In the genomic region with DNA sequence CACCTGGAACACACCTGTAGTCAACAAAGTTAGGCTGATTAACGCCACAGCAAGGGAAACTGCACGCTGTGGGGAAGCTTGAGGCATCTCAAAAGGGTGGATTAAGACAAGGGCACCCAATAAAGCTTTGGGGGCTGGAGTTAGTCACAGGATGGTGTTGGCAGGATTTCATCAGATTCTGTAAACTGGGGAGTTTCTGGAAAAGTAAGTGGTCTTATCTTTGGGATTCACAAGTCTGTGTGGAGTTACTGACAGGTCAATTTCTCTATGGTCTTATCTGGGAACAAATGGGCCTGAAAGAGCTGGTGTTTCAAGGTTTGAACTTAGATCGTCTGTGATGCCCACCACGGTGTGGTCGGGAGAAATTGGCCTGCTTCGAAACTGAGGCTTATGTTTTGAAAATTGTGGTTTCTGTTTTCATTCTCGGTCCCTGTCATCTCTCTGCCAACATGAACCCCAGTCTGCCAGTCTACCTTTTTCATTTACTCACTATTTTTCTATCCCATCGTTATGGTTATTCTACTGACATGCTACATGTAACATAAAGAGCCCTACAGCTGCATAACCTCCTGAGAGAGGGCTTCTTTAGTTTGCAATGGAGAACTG, we compare ENCODE assay signal across 12 cellular contexts. TPM values are rescaled to one million over a fixed set of nuclear protein-coding genes. Genes with fewer than 3 reads are reported as not detected.
DNase-seq lines count a peak whose midpoint lies in the region; ATAC-seq and TF ChIP-seq lines count a peak whose summit lies in the region.
"Had no signal": no experiment of that assay in that cellular context is flagged by ENCODE, and none has a peak within 500 bp of the region (broad histone marks: within the 10 kb centered on the region; RNA-seq: fewer than 3 reads in every experiment).

No MANE protein-coding gene starts in this region.

- H3K36me3 ChIP-seq in SK-N-SH (replicated peaks in 1 of 2; ENCODE audit: control insufficient read depth in 1 of 2, insufficient read depth in 2 of 2, low read length in 1 of 2) (no peaks in the 10 kb centered on the region), suprapubic skin (no peaks in the 10 kb centered on the region)
- H3K36me3 ChIP-seq: breast epithelium had no signal

- TF ChIP-seq CTCF in SK-N-SH (IDR thresholded peaks at IDR 0.05): no peak
- TF ChIP-seq CTCF in suprapubic skin (IDR thresholded peaks at IDR 0.05): no peak

- WGBS in SK-N-SH (ENCODE audit: low lambda C conversion rate): 43% methylated on average over 8 of the region's 8 CpGs
- 86% methylated on average over 8 of the region's 8 CpGs for WGBS in suprapubic skin

- no peak for ATAC-seq in SK-N-SH treated with all-trans-retinoic acid at 6 μM for 48 hours
- peak; percentile 58 for ATAC-seq in GM21367 (IDR thresholded peaks at IDR 0.05; ENCODE audit: unreplicated experiment)
- peak; percentile 63 for ATAC-seq in activated CD8-positive, alpha-beta T cell treated with anti-CD3 and anti-CD28 coated beads, Interleukin-2, amount 10 ng/mL, durations not matched to agents 7 days and 5 days
- peak; percentile 75 to 79 for ATAC-seq in natural killer cell treated with Interleukin-12 subunit alpha and Interleukin-12 subunit beta and Interleukin-15 and Interleukin-18, amount 100 ng/mL, for 72 hours
- ATAC-seq in HG03378 (IDR thresholded peaks at IDR 0.05; ENCODE audit: unreplicated experiment): no peak
- ATAC-seq: T-helper 17 cell had no signal

- H3K9me2 ChIP-seq in SK-N-SH: no peaks in the 10 kb centered on the region

- no peaks in the 10 kb centered on the region for H3K27me3 Mint-ChIP-seq in activated CD8-positive, alpha-beta T cell treated with anti-CD3 and anti-CD28 coated beads, Interleukin-2, amount 10 ng/mL, durations not matched to agents 7 days and 5 days (ENCODE audit: low read depth)
- H3K27me3 Mint-ChIP-seq in natural killer cell treated with Interleukin-12 subunit alpha and Interleukin-12 subunit beta and Interleukin-15 and Interleukin-18, amount 100 ng/mL, for 72 hours: no peaks in the 10 kb centered on the region

- TF ChIP-seq EP300 in SK-N-SH (IDR thresholded peaks at IDR 0.05; ENCODE audit: borderline replicate concordance in 1 of 2, low read depth in 1 of 2, low read length in 1 of 2): no peak
- TF ChIP-seq EP300 in suprapubic skin (IDR thresholded peaks at IDR 0.05): no peak

- no peak overlapping the region for H3K27ac ChIP-seq in SK-N-SH (ENCODE audit: low read depth in 2 of 2, low read length in 1 of 2)
- H3K27ac ChIP-seq in suprapubic skin: no peak overlapping the region
- H3K27ac ChIP-seq: breast epithelium had no signal

- H3K79me2 ChIP-seq in SK-N-SH (ENCODE audit: insufficient read depth): no peaks in the 10 kb centered on the region

- H3K9me3 ChIP-seq in SK-N-SH (no peaks in the 10 kb centered on the region), suprapubic skin (no peaks in the 10 kb centered on the region)
- H3K9me3 ChIP-seq: breast epithelium had no signal

- peak overlapping the region; percentile 47 for H3K4me3 Mint-ChIP-seq in activated CD8-positive, alpha-beta T cell treated with anti-CD3 and anti-CD28 coated beads, Interleukin-2, amount 10 ng/mL, durations not matched to agents 7 days and 5 days
- peak overlapping the region; percentile 82 for H3K4me3 Mint-ChIP-seq in natural killer cell treated with Interleukin-12 subunit alpha and Interleukin-12 subunit beta and Interleukin-15 and Interleukin-18, amount 100 ng/mL, for 72 hours
- H3K4me3 Mint-ChIP-seq: T-helper 17 cell had no signal

- CTCF ChIA-PET in SK-N-SH (lab: Yijun Ruan, JAX): interaction anchor here (0.8 to 1.4 kb wide), 7 partner anchors 8 to 275 kb away, joined by 3 to 9 read pairs (median 4); no protein-coding TSS in a partner anchor
- CTCF ChIA-PET in activated CD8-positive, alpha-beta T cell treated with anti-CD3 and anti-CD28 coated beads, Interleukin-2, amount 10 ng/mL, durations not matched to agents 7 days and 5 days (lab: Charles Lee): interaction anchor here (0.7 to 1.8 kb wide), 11 partner anchors 8 to 241 kb away, joined by 3 to 6 read pairs (median 4); a partner anchor contains a TSS

- no peaks in the 10 kb centered on the region for H4K20me1 ChIP-seq in SK-N-SH (ENCODE audit: insufficient read depth)

- H3F3A ChIP-seq in SK-N-SH (replicated peaks; ENCODE audit: insufficient read depth): no peaks in the 10 kb centered on the region

- no peak overlapping the region for H3K9ac ChIP-seq in SK-N-SH

- TF ChIP-seq RAD21 in SK-N-SH (IDR thresholded peaks at IDR 0.05; ENCODE audit: low read length): no peak

- 0 out of 2 replicates have a peak overlapping the region, but pooled peaks have one; percentile 23 for H3K4me2 ChIP-seq in SK-N-SH

- H2AFZ ChIP-seq in SK-N-SH (ENCODE audit: low read depth): no peak overlapping the region

- peaks cover 37% of the 10 kb centered on the region for H3K4me1 Mint-ChIP-seq in activated CD8-positive, alpha-beta T cell treated with anti-CD3 and anti-CD28 coated beads, Interleukin-2, amount 10 ng/mL, durations not matched to agents 7 days and 5 days (ENCODE audit: low read depth)
- peaks cover 52 to 65% of the 10 kb centered on the region in 2 donors for H3K4me1 Mint-ChIP-seq in natural killer cell treated with Interleukin-12 subunit alpha and Interleukin-12 subunit beta and Interleukin-15 and Interleukin-18, amount 100 ng/mL, for 72 hours (ENCODE audit: low read depth in 2 of 2)

- H3K4me1 ChIP-seq in SK-N-SH (ENCODE audit: control insufficient read depth in 1 of 2, insufficient read depth in 2 of 2, low read depth in 1 of 2, low read length in 1 of 2): no peaks in the 10 kb centered on the region
- no peaks in the 10 kb centered on the region for H3K4me1 ChIP-seq in suprapubic skin
- H3K4me1 ChIP-seq: breast epithelium had no signal

- TF ChIP-seq POLR2A in suprapubic skin (IDR thresholded peaks at IDR 0.05): no peak

- peaks cover 9% of the 10 kb centered on the region for H3K36me3 Mint-ChIP-seq in activated CD8-positive, alpha-beta T cell treated with anti-CD3 and anti-CD28 coated beads, Interleukin-2, amount 10 ng/mL, durations not matched to agents 7 days and 5 days (ENCODE audit: low read depth)
- peaks cover 21% of the 10 kb centered on the region for H3K36me3 Mint-ChIP-seq in natural killer cell treated with Interleukin-12 subunit alpha and Interleukin-12 subunit beta and Interleukin-15 and Interleukin-18, amount 100 ng/mL, for 72 hours

- no peak for DNase-seq in SK-N-SH
- peak; percentile 35 for DNase-seq in activated CD8-positive, alpha-beta T cell treated with anti-CD3 and anti-CD28 coated beads, Interleukin-2, amount 10 ng/mL, durations not matched to agents 7 days and 5 days
- no peak for DNase-seq in natural killer cell treated with Interleukin-12 subunit alpha and Interleukin-12 subunit beta and Interleukin-15 and Interleukin-18, amount 100 ng/mL, for 72 hours (ENCODE audit: low spot score)
- DNase-seq in stimulated activated naive CD4-positive, alpha-beta T cell treated with Interleukin-2 at 50 U/mL for 16 hours (lab: John Stamatoyannopoulos, UW): no peak
- no peak for DNase-seq in suprapubic skin (ENCODE audit: low spot score in 2 of 2)
- DNase-seq: erythroblast, NCI-H2029, T-helper 17 cell had no signal

- peaks cover 6% of the 10 kb centered on the region for H3K9me3 Mint-ChIP-seq in activated CD8-positive, alpha-beta T cell treated with anti-CD3 and anti-CD28 coated beads, Interleukin-2, amount 10 ng/mL, durations not matched to agents 7 days and 5 days (ENCODE audit: insufficient read depth)
- H3K9me3 Mint-ChIP-seq in natural killer cell treated with Interleukin-12 subunit alpha and Interleukin-12 subunit beta and Interleukin-15 and Interleukin-18, amount 100 ng/mL, for 72 hours: peaks cover 3% of the 10 kb centered on the region

- H3K27ac Mint-ChIP-seq in activated CD8-positive, alpha-beta T cell treated with anti-CD3 and anti-CD28 coated beads, Interleukin-2, amount 10 ng/mL, durations not matched to agents 7 days and 5 days: peak overlapping the region; percentile 79
- H3K27ac Mint-ChIP-seq in natural killer cell treated with Interleukin-12 subunit alpha and Interleukin-12 subunit beta and Interleukin-15 and Interleukin-18, amount 100 ng/mL, for 72 hours: peak overlapping the region; percentile 77 to 97
- H3K27ac Mint-ChIP-seq: T-helper 17 cell had no signal

- POLR2A ChIA-PET in SK-N-SH (lab: Yijun Ruan, JAX): no interaction called here
- POLR2A ChIA-PET in activated CD8-positive, alpha-beta T cell treated with anti-CD3 and anti-CD28 coated beads, Interleukin-2, amount 10 ng/mL, durations not matched to agents 7 days and 5 days (lab: Charles Lee): interaction anchor here (0.8 to 1.1 kb wide), 2 partner anchors 30 to 55 kb away, joined by 3 read pairs; no protein-coding TSS in a partner anchor

- H3K27me3 ChIP-seq in SK-N-SH (ENCODE audit: insufficient read depth) (no peaks in the 10 kb centered on the region), suprapubic skin (no peaks in the 10 kb centered on the region)
- H3K27me3 ChIP-seq: breast epithelium had no signal

- no peak overlapping the region for H3K4me3 ChIP-seq in SK-N-SH (ENCODE audit: low read depth in 2 of 2, low read length in 1 of 2)
- H3K4me3 ChIP-seq in suprapubic skin: no peak overlapping the region
- H3K4me3 ChIP-seq: breast epithelium had no signal

TF ChIP-seq in SK-N-SH treated with all-trans-retinoic acid at 6 μM for 48 hours, 23 proteins besides CTCF, POLR2A, EP300 and RAD21:
- TF ChIP-seq BACH2 (CRISPR knock-in tag; IDR thresholded peaks at IDR 0.05; ENCODE audit: borderline replicate concordance) (no peak), ZFP3 (CRISPR knock-in tag; IDR thresholded peaks at IDR 0.05) (no peak), RARB (CRISPR knock-in tag; IDR thresholded peaks at IDR 0.05) (no peak), ZNF8 (CRISPR knock-in tag; IDR thresholded peaks at IDR 0.05) (no peak)
- TF ChIP-seq, protein P1, sequence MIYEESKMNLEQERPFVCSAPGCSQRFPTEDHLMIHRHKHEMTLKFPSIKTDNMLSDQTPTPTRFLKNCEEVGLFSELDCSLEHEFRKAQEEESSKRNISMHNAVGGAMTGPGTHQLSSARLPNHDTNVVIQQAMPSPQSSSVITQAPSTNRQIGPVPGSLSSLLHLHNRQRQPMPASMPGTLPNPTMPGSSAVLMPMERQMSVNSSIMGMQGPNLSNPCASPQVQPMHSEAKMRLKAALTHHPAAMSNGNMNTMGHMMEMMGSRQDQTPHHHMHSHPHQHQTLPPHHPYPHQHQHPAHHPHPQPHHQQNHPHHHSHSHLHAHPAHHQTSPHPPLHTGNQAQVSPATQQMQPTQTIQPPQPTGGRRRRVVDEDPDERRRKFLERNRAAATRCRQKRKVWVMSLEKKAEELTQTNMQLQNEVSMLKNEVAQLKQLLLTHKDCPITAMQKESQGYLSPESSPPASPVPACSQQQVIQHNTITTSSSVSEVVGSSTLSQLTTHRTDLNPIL (CRISPR knock-in tag; IDR thresholded peaks at IDR 0.05; ENCODE audit: low read depth): no peak

RNA-seq across cellular contexts. Expression of a gene that starts 23.8 kb away (rescaled TPM):
- not detected in 2 replicates for polyA plus RNA-seq in SK-N-SH (2012; rRNA removed)
- polyA plus RNA-seq in SK-N-SH (2012; cell fraction: cytosol; rRNA removed): 0.01 and 0.03 TPM in 2 replicates
- not detected in 2 replicates for polyA plus RNA-seq in SK-N-SH (2012; cell fraction: nucleus; rRNA removed)
- total RNA-seq in activated CD8-positive, alpha-beta T cell treated with anti-CD3 and anti-CD28 coated beads, Interleukin-2, amount 10 ng/mL, durations not matched to agents 7 days and 5 days: 10 to 100 TPM; 17.7 to 18.0 TPM
- 100 to 1,000 TPM; 108 to 136 TPM for total RNA-seq in natural killer cell treated with Interleukin-12 subunit alpha and Interleukin-12 subunit beta and Interleukin-15 and Interleukin-18, amount 100 ng/mL, for 72 hours
- total RNA-seq in suprapubic skin: 1 to 10 TPM; 1.1 to 4.8 (median 1.6) TPM

Comparison
In these comparisons a context has a peak if more than half of its experiments do, and no peak if none do; other contexts are left out.
1. ATAC-seq: peak in GM21367 (single experiment), activated CD8-positive, alpha-beta T cell treated with anti-CD3 and anti-CD28 coated beads, Interleukin-2, amount 10 ng/mL, durations not matched to agents 7 days and 5 days (single experiment) and natural killer cell treated with Interleukin-12 subunit alpha and Interleukin-12 subunit beta and Interleukin-15 and Interleukin-18, amount 100 ng/mL, for 72 hours (2 of 2); none in SK-N-SH treated with all-trans-retinoic acid at 6 μM for 48 hours (single experiment) and HG03378 (single experiment).
2. RNA of a gene that starts 23.8 kb away (total RNA-seq): 108 to 136 TPM in natural killer cell treated with Interleukin-12 subunit alpha and Interleukin-12 subunit beta and Interleukin-15 and Interleukin-18, amount 100 ng/mL, for 72 hours; 17.7 to 18.0 TPM in activated CD8-positive, alpha-beta T cell treated with anti-CD3 and anti-CD28 coated beads, Interleukin-2, amount 10 ng/mL, durations not matched to agents 7 days and 5 days and 1.1 to 4.8 TPM in suprapubic skin; every median in the first group is over 4 times any median in the second.